Comparison of ENCODE assay signal across 8 cellular contexts in genomic region chr6:684831-685636, GRCh38.
DNase-seq lines count a peak whose midpoint lies in the region; ATAC-seq and TF ChIP-seq lines count a peak whose summit lies in the region.

No MANE protein-coding gene starts in this region.

- DNase-seq in GM06990 (ENCODE audit: extremely low read depth, insufficient read length) = peak; percentile 57
- DNase-seq in effector memory CD8-positive, alpha-beta T cell = no peak
- no peak for DNase-seq in anterior cingulate cortex (lab: John Stamatoyannopoulos, UW)
- no peak for DNase-seq in posterior cingulate gyrus
- no peak for DNase-seq in coronary artery (ENCODE audit: low spot score)

- peak; percentile 77 for ATAC-seq in GM21515 (IDR thresholded peaks at IDR 0.05; ENCODE audit: unreplicated experiment)
- no peak for ATAC-seq in effector memory CD8-positive, alpha-beta T cell (replicated peaks)
- no peak for ATAC-seq in GM18519 (IDR thresholded peaks at IDR 0.05; ENCODE audit: low FRiP score, unreplicated experiment)

- TF ChIP-seq CTCF in GM06990 (IDR thresholded peaks at IDR 0.05; ENCODE audit: insufficient read depth, low read length, poor library complexity, severe bottlenecking) = no peak
- TF ChIP-seq CTCF in coronary artery (IDR thresholded peaks at IDR 0.05) = no peak

- H3K27ac ChIP-seq in HUES48 (ENCODE audit: low read depth, low read length) (peak overlapping the region; percentile 93), coronary artery (no peak overlapping the region)

- H3K36me3 ChIP-seq in GM06990 (ENCODE audit: control insufficient read depth, insufficient read depth, low read length) (peaks cover 6% of the 10 kb centered on the region), HUES48 (ENCODE audit: control insufficient read depth, insufficient read depth, low read length) (peaks cover 13% of the 10 kb centered on the region)

- no peak overlapping the region for H3K4me3 ChIP-seq in GM06990 (replicated peaks; ENCODE audit: low read depth, low read length)
- H3K4me3 ChIP-seq in HUES48 (ENCODE audit: low read depth, low read length) = no peak overlapping the region
- no peak overlapping the region for H3K4me3 ChIP-seq in coronary artery

- no peaks in the 10 kb centered on the region for H3K27me3 Mint-ChIP-seq in effector memory CD8-positive, alpha-beta T cell

- H3K4me1 Mint-ChIP-seq in effector memory CD8-positive, alpha-beta T cell (ENCODE audit: low read depth in 2 of 2) = peaks cover 44 to 47% of the 10 kb centered on the region in 2 donors

- H3K27ac Mint-ChIP-seq in effector memory CD8-positive, alpha-beta T cell = peak overlapping the region; percentile 84 to 85

- peak overlapping the region; percentile 52 to 65 for H3K4me3 Mint-ChIP-seq in effector memory CD8-positive, alpha-beta T cell

- intact Hi-C loops in posterior cingulate gyrus (cut with DNase I) = no loop called here

- peaks cover 5% of the 10 kb centered on the region for H3K36me3 Mint-ChIP-seq in effector memory CD8-positive, alpha-beta T cell (ENCODE audit: insufficient read depth)

- H3K4me1 ChIP-seq in HUES48 (ENCODE audit: control insufficient read depth, insufficient read depth, low read length) = peaks cover 68% of the 10 kb centered on the region

- no peak overlapping the region for H3K9ac ChIP-seq in HUES48 (ENCODE audit: low read depth, low read length)

- no peaks in the 10 kb centered on the region for H3K9me3 ChIP-seq in HUES48 (ENCODE audit: control insufficient read depth, insufficient read depth, low read length)

- no peaks in the 10 kb centered on the region for H3K9me3 Mint-ChIP-seq in effector memory CD8-positive, alpha-beta T cell

- no peaks in the 10 kb centered on the region for H3K27me3 ChIP-seq in GM06990 (replicated peaks; ENCODE audit: control insufficient read depth, insufficient read depth, low read length)
- no peaks in the 10 kb centered on the region for H3K27me3 ChIP-seq in HUES48 (ENCODE audit: control insufficient read depth, insufficient read depth, low read length)
